In the genomic region with DNA sequence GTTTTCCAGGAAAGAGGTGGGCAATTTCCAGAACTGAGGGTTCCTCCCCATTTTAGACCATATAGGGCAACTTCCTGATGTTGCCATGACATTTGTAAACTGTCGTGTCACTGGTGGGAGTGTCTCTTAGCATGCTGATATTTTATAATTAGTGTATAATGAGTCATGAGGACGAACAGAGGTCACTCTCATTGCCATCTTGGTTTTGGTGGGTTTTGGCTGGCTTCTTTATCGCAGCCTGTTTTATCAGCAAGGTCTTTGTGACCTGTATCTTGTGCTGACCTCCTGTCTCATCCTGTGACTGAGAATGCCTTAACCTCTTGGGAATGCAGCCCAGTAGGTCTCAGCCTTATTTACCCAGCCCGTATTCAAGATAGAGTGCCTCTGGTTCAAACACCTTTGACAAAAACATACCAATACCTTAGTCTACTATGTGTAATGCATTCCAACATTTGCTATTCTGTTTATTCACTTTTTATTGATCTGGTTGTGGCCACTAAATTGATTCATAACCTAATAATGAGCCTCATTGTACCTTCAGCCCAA, we compare ENCODE assay signal across 8 cellular contexts.
DNase-seq lines count a peak whose midpoint lies in the region; ATAC-seq, FAIRE-seq and TF ChIP-seq lines count a peak whose summit lies in the region.
"Not testable (repeated sequence)": the region's sequence is repeated elsewhere in the genome, so short reads cannot be mapped to it uniquely, and the experiment has no call there.

No MANE protein-coding gene starts in this region.

- not testable (repeated sequence) for H2AK5ac ChIP-seq in H9 (ENCODE audit: insufficient read length, low read length); mesenchymal stem cell (ENCODE audit: low read length, severe bottlenecking)

- H2BK12ac ChIP-seq in H9 (ENCODE audit: insufficient read length, low read depth, low read length); mesenchymal stem cell (ENCODE audit: low read length in 2 of 2): not testable (repeated sequence)

- H2BK15ac ChIP-seq in H9 (ENCODE audit: low read depth, low read length); mesenchymal stem cell (ENCODE audit: low read depth, poor library complexity, severe bottlenecking): not testable (repeated sequence)

- H3K18ac ChIP-seq in H9 (ENCODE audit: insufficient read length, low read depth, low read length); mesenchymal stem cell (ENCODE audit: low read depth in 1 of 2, low read length in 2 of 2): not testable (repeated sequence)

- not testable (repeated sequence) for H3K36me3 ChIP-seq in A673 (ENCODE audit: insufficient read depth, low read length, poor library complexity, severe bottlenecking); OCI-LY3 (replicated peaks; ENCODE audit: low read depth, low read length); mesenchymal stem cell (ENCODE audit: control insufficient read depth in 1 of 2, insufficient read depth in 2 of 2, low read depth in 1 of 2, low read length in 2 of 2); small intestine (ENCODE audit: control insufficient read depth in 2 of 2, insufficient read depth in 2 of 2, low read length in 2 of 2)

- H2BK120ac ChIP-seq in H9 (ENCODE audit: low read depth, low read length, poor library complexity, severe bottlenecking); mesenchymal stem cell (ENCODE audit: low read depth, low read length): not testable (repeated sequence)

- not testable (repeated sequence) for H3K4me1 ChIP-seq in A673 (ENCODE audit: insufficient read depth, low read length, poor library complexity, severe bottlenecking); H9 (ENCODE audit: insufficient read depth, low read length); mesenchymal stem cell (ENCODE audit: control insufficient read depth, insufficient read depth, low read depth, low read length); small intestine (ENCODE audit: control insufficient read depth in 2 of 2, insufficient read depth in 1 of 2, low read depth in 1 of 2, low read length in 1 of 2)
- peaks cover 54% of the 10 kb centered on the region for H3K4me1 ChIP-seq in OCI-LY3 (ENCODE audit: low read length)

- not testable (repeated sequence) for H3K14ac ChIP-seq in H9 (ENCODE audit: insufficient read depth, low read length); mesenchymal stem cell (ENCODE audit: low read length in 2 of 2)

- not testable (repeated sequence) for H3K36me3 Mint-ChIP-seq in H9 (ENCODE audit: insufficient read depth in 1 of 3, low read depth in 3 of 3); activated B cell treated with CpG ODN at 0.5 μM for 24 hours (ENCODE audit: low read depth)

- not testable (repeated sequence) for H3K79me2 ChIP-seq in H9 (ENCODE audit: insufficient read depth, low read length); OCI-LY3 (ENCODE audit: low read length)

- not testable (repeated sequence) for H4K8ac ChIP-seq in H9 (replicated peaks; ENCODE audit: insufficient read length, low read depth, low read length); mesenchymal stem cell (ENCODE audit: low read length)

- H3K27ac Mint-ChIP-seq in H9 (peak overlapping the region in 2 of 3 experiments; percentile 26 to 42; a peak in 2 of 7 replicates), activated B cell treated with CpG ODN at 0.5 μM for 24 hours (peak overlapping the region; percentile 78)

- not testable (repeated sequence) for H3K4me3 ChIP-seq in A673 (ENCODE audit: low read depth, low read length, poor library complexity, severe bottlenecking); cardiac fibroblast (replicated peaks in 1 of 2; ENCODE audit: low read depth in 2 of 2, low read length in 2 of 2); mesenchymal stem cell (ENCODE audit: insufficient read depth in 1 of 2, low read depth in 1 of 2, low read length in 2 of 2); small intestine (ENCODE audit: low read depth in 1 of 2, low read length in 2 of 2)
- peak overlapping the region; percentile 66 for H3K4me3 ChIP-seq in OCI-LY3 (ENCODE audit: low read length)

- BruUV-seq in A673 (replicated peaks; lab: Mats Ljungman, UMichigan) = not testable (repeated sequence)

- H3K4ac ChIP-seq in H9 (ENCODE audit: low read depth, low read length); mesenchymal stem cell (ENCODE audit: low read depth in 1 of 2, low read length in 2 of 2): not testable (repeated sequence)

- not testable (repeated sequence) for FAIRE-seq in small intestine (lab: Jason Lieb, UNC)

- CTCF ChIA-PET in A673 (lab: Charles Lee); activated B cell treated with CpG ODN at 0.5 μM for 24 hours (lab: Charles Lee): not testable (repeated sequence)

- H3K23ac ChIP-seq in H9 (ENCODE audit: insufficient read length, low read depth, low read length); mesenchymal stem cell (ENCODE audit: low read length in 2 of 2): not testable (repeated sequence)

- not testable (repeated sequence) for H3K4me1 Mint-ChIP-seq in H9
- peaks cover 25% of the 10 kb centered on the region for H3K4me1 Mint-ChIP-seq in activated B cell treated with CpG ODN at 0.5 μM for 24 hours

- not testable (repeated sequence) for H3K27ac ChIP-seq in A673 (ENCODE audit: low read depth, low read length, poor library complexity, severe bottlenecking); H9 (ENCODE audit: insufficient read length, low read depth, low read length); mesenchymal stem cell (ENCODE audit: low read length, poor library complexity, severe bottlenecking); small intestine (ENCODE audit: low read depth in 1 of 2, low read length in 1 of 2)
- peak overlapping the region; percentile 93 for H3K27ac ChIP-seq in OCI-LY3 (ENCODE audit: low read length)

- POLR2A ChIA-PET in A673 (lab: Charles Lee; ENCODE audit: low non-redundant PET); activated B cell treated with CpG ODN at 0.5 μM for 24 hours (lab: Charles Lee): not testable (repeated sequence)

- H2BK5ac ChIP-seq in H9 (ENCODE audit: insufficient read length, low read length); mesenchymal stem cell (ENCODE audit: low read depth, low read length, poor library complexity, severe bottlenecking): not testable (repeated sequence)

- TF ChIP-seq CTCF in A673 (conservative IDR thresholded peaks at IDR 0.05; ENCODE audit: low read depth, low read length); H9 (conservative IDR thresholded peaks at IDR 0.05); OCI-LY3 (IDR thresholded peaks at IDR 0.05; ENCODE audit: low read depth, low read length); activated B cell treated with CpG ODN at 0.5 μM for 24 hours (IDR thresholded peaks at IDR 0.05); cardiac fibroblast (IDR thresholded peaks at IDR 0.05; ENCODE audit: low read depth, low read length): not testable (repeated sequence)

- WGBS in H9 (ENCODE audit: extremely low coverage, insufficient read length, low lambda C conversion rate) = no CpG with 5 or more reads among the region's 4 CpGs
- 75% methylated on average over 4 of the region's 4 CpGs for WGBS in mesenchymal stem cell
- 57 to 65% (median 59%) methylated on average over 4 of the region's 4 CpGs for WGBS in small intestine, 3 donors

- DNase-seq in A673 (ENCODE audit: low spot score) (peak; percentile 17), cardiac fibroblast (ENCODE audit: low read depth in 2 of 2) (peak; percentile 15 to 28), mesenchymal stem cell (peak; percentile 68), small intestine (peak; percentile 17)
- DNase-seq in H9; activated B cell treated with CpG ODN at 0.5 μM for 24 hours; Right ventricle myocardium inferior (ENCODE audit: missing footprints): not testable (repeated sequence)

- not testable (repeated sequence) for H3K27me3 ChIP-seq in A673 (replicated peaks; ENCODE audit: insufficient read depth, low read depth, low read length, poor library complexity); H9 (ENCODE audit: insufficient read depth, low read length); OCI-LY3 (ENCODE audit: low read depth, low read length); mesenchymal stem cell (ENCODE audit: control insufficient read depth in 1 of 2, insufficient read depth in 1 of 2, low read length in 2 of 2); small intestine (ENCODE audit: control insufficient read depth in 2 of 2, insufficient read depth in 2 of 2, low read length in 2 of 2)

- ATAC-seq in activated B cell treated with CpG ODN at 0.5 μM for 24 hours (ENCODE audit: low read depth) = not testable (repeated sequence)
- peak; percentile 9 for ATAC-seq in Right ventricle myocardium inferior

- not testable (repeated sequence) for H3K23me2 ChIP-seq in H9 (ENCODE audit: insufficient read length, low read depth, low read length, poor library complexity, severe bottlenecking)

- intact Hi-C loops in A673 (cut with micrococcal nuclease; ENCODE audit: unreplicated experiment); Right ventricle myocardium inferior (cut with DNase I): not testable (repeated sequence)
- intact Hi-C loops in activated B cell treated with CpG ODN at 0.5 μM for 24 hours (cut with micrococcal nuclease) = loop anchor here (5.0 kb wide), 1 partner anchor 35 kb away; no protein-coding TSS in a partner anchor

- not testable (repeated sequence) for H2BK20ac ChIP-seq in H9 (ENCODE audit: low read depth, low read length, poor library complexity, severe bottlenecking)

- H3K79me1 ChIP-seq in H9 (ENCODE audit: insufficient read depth, low read depth, low read length, poor library complexity, severe bottlenecking); mesenchymal stem cell (replicated peaks; ENCODE audit: low read length, poor library complexity, severe bottlenecking): not testable (repeated sequence)

- H3K9ac ChIP-seq in H9 (ENCODE audit: extremely low read depth, insufficient read length, low read length); mesenchymal stem cell (ENCODE audit: low read length): not testable (repeated sequence)
- H3K9ac ChIP-seq in OCI-LY3 (ENCODE audit: low read length) = peak overlapping the region; percentile 69

- not testable (repeated sequence) for H4K20me1 ChIP-seq in H9 (ENCODE audit: control insufficient read depth, insufficient read depth, insufficient read length); OCI-LY3 (ENCODE audit: insufficient read depth, low read length)

- not testable (repeated sequence) for H3K56ac ChIP-seq in H9 (ENCODE audit: insufficient read length, low read depth, low read length)

- H4K5ac ChIP-seq in H9 (ENCODE audit: insufficient read length, low read depth, low read length) = not testable (repeated sequence)

- not testable (repeated sequence) for H3K4me2 ChIP-seq in H9 (ENCODE audit: insufficient read depth, insufficient read length, low read length); mesenchymal stem cell (ENCODE audit: low read length, poor library complexity, severe bottlenecking)
- peak overlapping the region; percentile 89 for H3K4me2 ChIP-seq in OCI-LY3 (ENCODE audit: low read length)

- H3K27me3 Mint-ChIP-seq in H9 (ENCODE audit: low read depth); activated B cell treated with CpG ODN at 0.5 μM for 24 hours: not testable (repeated sequence)

- not testable (repeated sequence) for H3K4me3 Mint-ChIP-seq in H9, activated B cell treated with CpG ODN at 0.5 μM for 24 hours

- not testable (repeated sequence) for H4K91ac ChIP-seq in H9 (ENCODE audit: insufficient read length, low read depth, low read length); mesenchymal stem cell (ENCODE audit: low read length)

- not testable (repeated sequence) for H3T11ph ChIP-seq in H9 (ENCODE audit: low read length)

- H2AFZ ChIP-seq in H9 (ENCODE audit: low read length); OCI-LY3 (ENCODE audit: low read depth, low read length); mesenchymal stem cell (ENCODE audit: low read depth, low read length): not testable (repeated sequence)

- not testable (repeated sequence) for H3K9me3 Mint-ChIP-seq in H9, activated B cell treated with CpG ODN at 0.5 μM for 24 hours

- not testable (repeated sequence) for H3K9me3 ChIP-seq in A673 (ENCODE audit: low read depth, low read length, poor library complexity, severe bottlenecking); H9 (ENCODE audit: control insufficient read depth, low read depth, low read length); OCI-LY3 (ENCODE audit: insufficient read depth, low read length); mesenchymal stem cell (ENCODE audit: control insufficient read depth, low read length); small intestine (ENCODE audit: control insufficient read depth, low read depth)
